ENCODE assay signal across 1 cellular context in genomic region chr5:177939246-177940171, GRCh38.
TF ChIP-seq lines count a peak whose summit lies in the region.

No MANE protein-coding gene starts in this region.

TF ChIP-seq in HEK293, 187 proteins besides CTCF, POLR2A, EP300 and RAD21 (continued from another document):
- peak; percentile 57 for TF ChIP-seq ZBTB26 (tag by site-specific recombination; optimal IDR thresholded peaks at IDR 0.05)
